Comparison of ENCODE assay signal across 8 cellular contexts in the genomic region with DNA sequence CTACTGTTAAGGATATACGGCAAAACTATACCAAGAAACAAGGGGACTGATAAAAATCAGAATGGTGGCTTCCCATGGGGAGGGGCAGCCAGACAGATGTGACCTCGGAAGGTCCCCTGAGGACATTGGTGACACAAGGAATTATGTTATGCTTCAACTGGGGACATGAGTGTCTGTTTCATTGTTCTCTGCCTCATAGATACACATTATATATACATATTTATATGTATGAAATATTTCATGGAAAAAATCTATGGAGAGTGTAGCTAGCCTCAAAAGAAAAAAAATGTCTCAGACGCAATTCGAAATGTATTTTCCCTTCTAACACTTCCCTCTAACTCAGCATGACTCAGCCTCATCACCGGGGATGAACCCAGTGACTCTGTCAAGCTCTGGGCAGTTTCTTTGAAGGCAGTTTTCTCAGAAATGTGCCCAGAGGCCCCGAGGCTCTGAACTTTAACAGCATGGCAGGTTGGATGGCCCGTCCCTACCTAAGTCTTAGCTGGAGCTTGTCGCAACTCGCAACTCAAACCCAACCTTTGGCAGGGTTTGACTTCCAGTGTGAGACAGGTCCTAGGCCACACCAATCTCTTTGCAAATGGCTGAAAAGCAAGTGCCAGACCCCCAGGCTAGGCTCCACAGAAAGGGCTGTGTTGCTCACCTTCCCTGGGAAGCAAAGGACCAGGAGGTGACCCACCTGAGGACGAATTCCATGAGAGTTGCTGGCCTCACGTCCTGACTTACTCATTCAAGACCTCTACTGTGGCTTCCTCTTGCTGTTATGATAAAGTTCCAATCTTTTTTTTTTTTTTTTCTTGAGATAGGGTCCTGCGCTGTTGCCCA.
DNase-seq lines count a peak whose midpoint lies in the region; ATAC-seq and TF ChIP-seq lines count a peak whose summit lies in the region.

No MANE protein-coding gene starts in this region.

- peaks cover 3% of the 10 kb centered on the region for H3K9me3 Mint-ChIP-seq in activated CD4-positive, alpha-beta memory T cell treated with anti-CD3 and anti-CD28 coated beads, Interleukin-2, amount 10 ng/mL, durations not matched to agents 7 days and 5 days

- H3K4me3 Mint-ChIP-seq in activated CD4-positive, alpha-beta memory T cell treated with anti-CD3 and anti-CD28 coated beads, Interleukin-2, amount 10 ng/mL, durations not matched to agents 7 days and 5 days, result no peak overlapping the region

- peak; percentile 83 for ATAC-seq in stimulated activated naive CD8-positive, alpha-beta T cell treated with anti-CD3 and anti-CD28 coated beads, Interleukin-15, Interleukin-2, amounts not matched to agents 100 U/mL and 50 U/mL, for 24 hours
- ATAC-seq in GM19328 (IDR thresholded peaks at IDR 0.05; ENCODE audit: unreplicated experiment), result no peak

- no peaks in the 10 kb centered on the region for H3K27me3 Mint-ChIP-seq in activated CD4-positive, alpha-beta memory T cell treated with anti-CD3 and anti-CD28 coated beads, Interleukin-2, amount 10 ng/mL, durations not matched to agents 7 days and 5 days

- POLR2A ChIA-PET in activated CD4-positive, alpha-beta memory T cell treated with anti-CD3 and anti-CD28 coated beads, Interleukin-2, amount 10 ng/mL, durations not matched to agents 7 days and 5 days (lab: Charles Lee), result interaction anchor here (1.0 to 2.0 kb wide), 7 partner anchors 9 to 62 kb away, joined by 3 to 9 read pairs (median 4); no protein-coding TSS in a partner anchor

- peaks cover 74% of the 10 kb centered on the region for H3K36me3 Mint-ChIP-seq in activated CD4-positive, alpha-beta memory T cell treated with anti-CD3 and anti-CD28 coated beads, Interleukin-2, amount 10 ng/mL, durations not matched to agents 7 days and 5 days (ENCODE audit: low read depth)

- CTCF ChIA-PET in activated CD4-positive, alpha-beta memory T cell treated with anti-CD3 and anti-CD28 coated beads, Interleukin-2, amount 10 ng/mL, durations not matched to agents 7 days and 5 days (lab: Charles Lee), result interaction anchor here (0.7 to 1.2 kb wide), 4 partner anchors 22 to 197 kb away, joined by 3 read pairs; no protein-coding TSS in a partner anchor

- H3K4me1 Mint-ChIP-seq in activated CD4-positive, alpha-beta memory T cell treated with anti-CD3 and anti-CD28 coated beads, Interleukin-2, amount 10 ng/mL, durations not matched to agents 7 days and 5 days, result peaks cover 78% of the 10 kb centered on the region

- H3K4me3 ChIP-seq in fibroblast of villous mesenchyme (ENCODE audit: low read depth, low read length), result no peak overlapping the region

- peak overlapping the region; percentile 79 for H3K27ac Mint-ChIP-seq in activated CD4-positive, alpha-beta memory T cell treated with anti-CD3 and anti-CD28 coated beads, Interleukin-2, amount 10 ng/mL, durations not matched to agents 7 days and 5 days

- DNase-seq in SIG-M5 treated with dmso at 0.1 percent for 504 hours (lab: John Stamatoyannopoulos, UW; ENCODE audit: unreplicated experiment) (peak; percentile 40), SIG-M5 (lab: John Stamatoyannopoulos, UW) (no peak), fibroblast of villous mesenchyme (ENCODE audit: low read depth) (peak; percentile 24), foreskin melanocyte (no peak), hepatic stellate cell (ENCODE audit: low spot score) (no peak)
- peak; percentile 69 for DNase-seq in activated CD4-positive, alpha-beta memory T cell treated with anti-CD3 and anti-CD28 coated beads, Interleukin-2, amount 10 ng/mL, durations not matched to agents 7 days and 5 days
- DNase-seq in stimulated activated naive CD8-positive, alpha-beta T cell treated with anti-CD3 and anti-CD28 coated beads, Interleukin-15, Interleukin-2, amounts not matched to agents 100 U/mL and 50 U/mL, for 24 hours, result peak; percentile 60

- TF ChIP-seq CTCF in fibroblast of villous mesenchyme (IDR thresholded peaks at IDR 0.05; ENCODE audit: insufficient read depth, low read depth, low read length), result no peak

Comparison
In these comparisons a context has a peak if more than half of its experiments do, and no peak if none do; other contexts are left out.
1. DNase-seq: peak in SIG-M5 treated with dmso at 0.1 percent for 504 hours (single experiment), activated CD4-positive, alpha-beta memory T cell treated with anti-CD3 and anti-CD28 coated beads, Interleukin-2, amount 10 ng/mL, durations not matched to agents 7 days and 5 days (single experiment), fibroblast of villous mesenchyme (single experiment) and stimulated activated naive CD8-positive, alpha-beta T cell treated with anti-CD3 and anti-CD28 coated beads, Interleukin-15, Interleukin-2, amounts not matched to agents 100 U/mL and 50 U/mL, for 24 hours (single experiment); none in SIG-M5 (single experiment), foreskin melanocyte (single experiment) and hepatic stellate cell (single experiment).